In the genomic region with DNA sequence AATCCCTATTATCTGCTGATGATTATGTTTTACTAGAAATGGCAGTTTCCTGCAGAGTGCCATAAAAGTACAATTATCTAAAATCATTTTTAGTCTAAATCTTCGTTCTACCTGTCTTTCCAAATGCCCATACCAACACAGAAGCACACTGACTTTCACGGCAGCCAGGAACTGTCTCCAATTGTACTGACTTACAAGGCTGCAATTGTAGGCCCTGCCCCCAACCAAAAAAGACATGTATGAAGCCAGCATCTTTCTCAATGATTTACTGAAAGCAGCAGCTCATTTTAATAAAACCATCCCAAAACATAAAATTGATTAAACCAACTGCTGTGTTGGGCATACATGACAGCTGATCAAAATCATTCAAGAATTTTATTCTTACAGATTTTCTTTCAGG, we compare ENCODE assay signal across 18 cellular contexts.
DNase-seq lines count a peak whose midpoint lies in the region; ATAC-seq, FAIRE-seq and TF ChIP-seq lines count a peak whose summit lies in the region.
"Had no signal": no experiment of that assay in that cellular context is flagged by ENCODE, and none has a peak within 500 bp of the region (broad histone marks: within the 10 kb centered on the region; RNA-seq: fewer than 3 reads in every experiment).

No MANE protein-coding gene starts in this region.

- ATAC-seq in HG02981 (IDR thresholded peaks at IDR 0.05; ENCODE audit: unreplicated experiment) = no peak
- ATAC-seq in GM21447 (IDR thresholded peaks at IDR 0.05; ENCODE audit: unreplicated experiment) = no peak

- intact Hi-C loops in dorsolateral prefrontal cortex (cut with DNase I) = no loop called here

- H3K27ac ChIP-seq in dorsolateral prefrontal cortex = peak overlapping the region in 31 of 59 donors; percentile 4 to 77 (median 45)
- H3K27ac ChIP-seq: C4-2B, HL-60 had no signal

- no peak for TF ChIP-seq CTCF in D721Med (IDR thresholded peaks at IDR 0.05; ENCODE audit: insufficient read depth, missing control alignments)
- no peak for TF ChIP-seq CTCF in dorsolateral prefrontal cortex (IDR thresholded peaks at IDR 0.05 in 54 of 56, conservative IDR thresholded peaks at IDR 0.05 in 2 of 56; ENCODE audit: low read depth in 1 of 56, partially characterized antibody in 56 of 56)

- H3K27me3 ChIP-seq in dorsolateral prefrontal cortex = no peaks in the 10 kb centered on the region

- peak; percentile 35 for FAIRE-seq in D721Med (lab: Jason Lieb, UNC)
- FAIRE-seq: G401.6, GM12891 had no signal

- peak overlapping the region in 17 of 59 donors; percentile 1 to 48 (median 12) for H3K4me3 ChIP-seq in dorsolateral prefrontal cortex

- DNase-seq in D721Med (ENCODE audit: insufficient read length, low spot score) (no peak), dorsolateral prefrontal cortex (peak in 3 of 10 donors; percentile 20 to 64 (median 47)), medulla oblongata (ENCODE audit: extremely low spot score) (peak; percentile 78), superior temporal gyrus (ENCODE audit: extremely low spot score) (peak; percentile 78), AG08396 (ENCODE audit: low spot score) (no peak)
- DNase-seq: 8988T; CD4-positive, alpha-beta memory T cell; DMS153; DMS79 treated with DMSO at 0.1 percent for 48 hours; EL; GOT3; H9 had no signal

Comparison
In these comparisons a context has a peak if more than half of its experiments do, and no peak if none do; other contexts are left out.
1. DNase-seq: peak in medulla oblongata (single experiment) and superior temporal gyrus (single experiment); none in D721Med (single experiment) and AG08396 (single experiment).